Comparison of ENCODE assay signal across 1 cellular context in the genomic region with DNA sequence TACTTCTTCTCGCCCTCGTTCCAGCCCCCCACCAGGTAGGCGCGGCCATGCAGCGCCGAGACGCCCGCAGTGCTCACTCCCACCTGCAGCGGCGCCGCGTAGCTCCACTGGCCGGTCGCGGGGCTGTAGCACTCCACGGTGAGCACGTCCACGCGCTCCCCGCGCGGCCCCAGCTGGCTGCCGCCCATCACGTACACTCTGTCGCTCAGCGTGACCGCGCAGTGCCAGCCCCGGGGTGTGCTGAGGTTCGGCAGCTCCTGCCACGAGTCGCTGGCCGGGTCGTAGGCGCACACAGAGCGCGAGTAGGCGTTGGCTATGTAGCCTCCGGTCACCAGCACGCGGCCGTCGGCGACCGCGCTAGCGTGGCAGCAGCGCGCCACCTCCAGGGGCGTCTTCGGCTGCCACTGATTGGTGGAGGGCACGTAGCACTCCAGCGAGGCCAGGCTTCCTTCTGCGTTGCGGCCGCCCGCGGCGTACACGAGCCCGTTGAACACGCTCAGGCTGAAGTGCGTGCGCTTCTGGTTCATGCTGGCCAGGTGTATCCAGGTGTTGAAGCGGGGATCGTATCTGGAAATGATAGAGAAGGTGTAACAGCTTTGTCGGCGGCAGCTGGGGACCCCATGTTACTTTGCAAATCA.
TF ChIP-seq lines count a peak whose summit lies in the region.

No MANE protein-coding gene starts in this region.

TF ChIP-seq in HEK293, 187 proteins besides CTCF, POLR2A, EP300 and RAD21 (continued from another document and continues in another):
- no peak for TF ChIP-seq ZNF596 (tag by site-specific recombination; IDR thresholded peaks at IDR 0.05)
- no peak for TF ChIP-seq RBAK (tag by site-specific recombination; IDR thresholded peaks at IDR 0.05)
- TF ChIP-seq ZSCAN23 (tag by site-specific recombination; IDR thresholded peaks at IDR 0.05): no peak
- no peak for TF ChIP-seq ZNF510 (tag by site-specific recombination; IDR thresholded peaks at IDR 0.05; ENCODE audit: insufficient replicate concordance)
- TF ChIP-seq, protein P1, sequence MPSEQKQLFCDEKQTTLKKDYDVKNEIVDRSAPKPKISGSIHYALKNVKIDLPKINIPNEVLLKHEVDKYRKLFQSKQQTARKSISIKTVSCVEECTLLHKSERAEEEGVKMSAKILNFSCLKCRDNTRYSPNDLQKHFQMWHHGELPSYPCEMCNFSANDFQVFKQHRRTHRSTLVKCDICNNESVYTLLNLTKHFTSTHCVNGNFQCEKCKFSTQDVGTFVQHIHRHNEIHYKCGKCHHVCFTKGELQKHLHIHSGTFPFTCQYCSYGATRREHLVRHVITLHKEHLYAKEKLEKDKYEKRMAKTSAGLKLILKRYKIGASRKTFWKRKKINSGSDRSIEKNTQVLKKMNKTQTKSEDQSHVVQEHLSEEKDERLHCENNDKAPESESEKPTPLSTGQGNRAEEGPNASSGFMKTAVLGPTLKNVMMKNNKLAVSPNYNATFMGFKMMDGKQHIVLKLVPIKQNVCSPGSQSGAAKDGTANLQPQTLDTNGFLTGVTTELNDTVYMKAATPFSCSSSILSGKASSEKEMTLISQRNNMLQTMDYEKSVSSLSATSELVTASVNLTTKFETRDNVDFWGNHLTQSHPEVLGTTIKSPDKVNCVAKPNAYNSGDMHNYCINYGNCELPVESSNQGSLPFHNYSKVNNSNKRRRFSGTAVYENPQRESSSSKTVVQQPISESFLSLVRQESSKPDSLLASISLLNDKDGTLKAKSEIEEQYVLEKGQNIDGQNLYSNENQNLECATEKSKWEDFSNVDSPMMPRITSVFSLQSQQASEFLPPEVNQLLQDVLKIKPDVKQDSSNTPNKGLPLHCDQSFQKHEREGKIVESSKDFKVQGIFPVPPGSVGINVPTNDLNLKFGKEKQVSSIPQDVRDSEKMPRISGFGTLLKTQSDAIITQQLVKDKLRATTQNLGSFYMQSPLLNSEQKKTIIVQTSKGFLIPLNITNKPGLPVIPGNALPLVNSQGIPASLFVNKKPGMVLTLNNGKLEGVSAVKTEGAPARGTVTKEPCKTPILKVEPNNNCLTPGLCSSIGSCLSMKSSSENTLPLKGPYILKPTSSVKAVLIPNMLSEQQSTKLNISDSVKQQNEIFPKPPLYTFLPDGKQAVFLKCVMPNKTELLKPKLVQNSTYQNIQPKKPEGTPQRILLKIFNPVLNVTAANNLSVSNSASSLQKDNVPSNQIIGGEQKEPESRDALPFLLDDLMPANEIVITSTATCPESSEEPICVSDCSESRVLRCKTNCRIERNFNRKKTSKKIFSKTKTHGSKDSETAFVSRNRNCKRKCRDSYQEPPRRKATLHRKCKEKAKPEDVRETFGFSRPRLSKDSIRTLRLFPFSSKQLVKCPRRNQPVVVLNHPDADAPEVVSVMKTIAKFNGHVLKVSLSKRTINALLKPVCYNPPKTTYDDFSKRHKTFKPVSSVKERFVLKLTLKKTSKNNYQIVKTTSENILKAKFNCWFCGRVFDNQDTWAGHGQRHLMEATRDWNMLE (tag by site-specific recombination; conservative IDR thresholded peaks at IDR 0.05; ENCODE audit: low read depth): no peak
- TF ChIP-seq, protein P2, sequence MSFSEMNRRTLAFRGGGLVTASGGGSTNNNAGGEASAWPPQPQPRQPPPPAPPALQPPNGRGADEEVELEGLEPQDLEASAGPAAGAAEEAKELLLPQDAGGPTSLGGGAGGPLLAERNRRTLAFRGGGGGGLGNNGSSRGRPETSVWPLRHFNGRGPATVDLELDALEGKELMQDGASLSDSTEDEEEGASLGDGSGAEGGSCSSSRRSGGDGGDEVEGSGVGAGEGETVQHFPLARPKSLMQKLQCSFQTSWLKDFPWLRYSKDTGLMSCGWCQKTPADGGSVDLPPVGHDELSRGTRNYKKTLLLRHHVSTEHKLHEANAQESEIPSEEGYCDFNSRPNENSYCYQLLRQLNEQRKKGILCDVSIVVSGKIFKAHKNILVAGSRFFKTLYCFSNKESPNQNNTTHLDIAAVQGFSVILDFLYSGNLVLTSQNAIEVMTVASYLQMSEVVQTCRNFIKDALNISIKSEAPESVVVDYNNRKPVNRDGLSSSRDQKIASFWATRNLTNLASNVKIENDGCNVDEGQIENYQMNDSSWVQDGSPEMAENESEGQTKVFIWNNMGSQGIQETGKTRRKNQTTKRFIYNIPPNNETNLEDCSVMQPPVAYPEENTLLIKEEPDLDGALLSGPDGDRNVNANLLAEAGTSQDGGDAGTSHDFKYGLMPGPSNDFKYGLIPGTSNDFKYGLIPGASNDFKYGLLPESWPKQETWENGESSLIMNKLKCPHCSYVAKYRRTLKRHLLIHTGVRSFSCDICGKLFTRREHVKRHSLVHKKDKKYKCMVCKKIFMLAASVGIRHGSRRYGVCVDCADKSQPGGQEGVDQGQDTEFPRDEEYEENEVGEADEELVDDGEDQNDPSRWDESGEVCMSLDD (tag by site-specific recombination; IDR thresholded peaks at IDR 0.05): no peak
- TF ChIP-seq ZNF571 (tag by site-specific recombination; IDR thresholded peaks at IDR 0.05): no peak
- TF ChIP-seq GLIS1 (tag by site-specific recombination; IDR thresholded peaks at IDR 0.05): peak; percentile 86
- TF ChIP-seq KLF10 (tag by site-specific recombination; IDR thresholded peaks at IDR 0.05): no peak
- TF ChIP-seq, protein P3, sequence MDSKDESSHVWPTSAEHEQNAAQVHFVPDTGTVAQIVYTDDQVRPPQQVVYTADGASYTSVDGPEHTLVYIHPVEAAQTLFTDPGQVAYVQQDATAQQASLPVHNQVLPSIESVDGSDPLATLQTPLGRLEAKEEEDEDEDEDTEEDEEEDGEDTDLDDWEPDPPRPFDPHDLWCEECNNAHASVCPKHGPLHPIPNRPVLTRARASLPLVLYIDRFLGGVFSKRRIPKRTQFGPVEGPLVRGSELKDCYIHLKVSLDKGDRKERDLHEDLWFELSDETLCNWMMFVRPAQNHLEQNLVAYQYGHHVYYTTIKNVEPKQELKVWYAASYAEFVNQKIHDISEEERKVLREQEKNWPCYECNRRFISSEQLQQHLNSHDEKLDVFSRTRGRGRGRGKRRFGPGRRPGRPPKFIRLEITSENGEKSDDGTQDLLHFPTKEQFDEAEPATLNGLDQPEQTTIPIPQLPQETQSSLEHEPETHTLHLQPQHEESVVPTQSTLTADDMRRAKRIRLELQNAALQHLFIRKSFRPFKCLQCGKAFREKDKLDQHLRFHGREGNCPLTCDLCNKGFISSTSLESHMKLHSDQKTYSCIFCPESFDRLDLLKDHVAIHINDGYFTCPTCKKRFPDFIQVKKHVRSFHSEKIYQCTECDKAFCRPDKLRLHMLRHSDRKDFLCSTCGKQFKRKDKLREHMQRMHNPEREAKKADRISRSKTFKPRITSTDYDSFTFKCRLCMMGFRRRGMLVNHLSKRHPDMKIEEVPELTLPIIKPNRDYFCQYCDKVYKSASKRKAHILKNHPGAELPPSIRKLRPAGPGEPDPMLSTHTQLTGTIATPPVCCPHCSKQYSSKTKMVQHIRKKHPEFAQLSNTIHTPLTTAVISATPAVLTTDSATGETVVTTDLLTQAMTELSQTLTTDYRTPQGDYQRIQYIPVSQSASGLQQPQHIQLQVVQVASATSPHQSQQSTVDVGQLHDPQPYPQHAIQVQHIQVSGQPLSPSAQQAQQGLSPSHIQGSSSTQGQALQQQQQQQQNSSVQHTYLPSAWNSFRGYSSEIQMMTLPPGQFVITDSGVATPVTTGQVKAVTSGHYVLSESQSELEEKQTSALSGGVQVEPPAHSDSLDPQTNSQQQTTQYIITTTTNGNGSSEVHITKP (tag by site-specific recombination; IDR thresholded peaks at IDR 0.05): peak; percentile 66
- TF ChIP-seq WT1 (tag by site-specific recombination; IDR thresholded peaks at IDR 0.05): no peak
- TF ChIP-seq, protein P4, sequence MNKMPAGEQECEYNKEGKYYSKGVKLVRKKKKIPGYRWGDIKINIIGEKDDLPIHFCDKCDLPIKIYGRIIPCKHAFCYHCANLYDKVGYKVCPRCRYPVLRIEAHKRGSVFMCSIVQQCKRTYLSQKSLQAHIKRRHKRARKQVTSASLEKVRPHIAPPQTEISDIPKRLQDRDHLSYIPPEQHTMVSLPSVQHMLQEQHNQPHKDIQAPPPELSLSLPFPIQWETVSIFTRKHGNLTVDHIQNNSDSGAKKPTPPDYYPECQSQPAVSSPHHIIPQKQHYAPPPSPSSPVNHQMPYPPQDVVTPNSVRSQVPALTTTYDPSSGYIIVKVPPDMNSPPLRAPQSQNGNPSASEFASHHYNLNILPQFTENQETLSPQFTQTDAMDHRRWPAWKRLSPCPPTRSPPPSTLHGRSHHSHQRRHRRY (tag by site-specific recombination; IDR thresholded peaks at IDR 0.05): no peak
- no peak for TF ChIP-seq ZNF776 (tag by site-specific recombination; IDR thresholded peaks at IDR 0.05; ENCODE audit: borderline replicate concordance)
- TF ChIP-seq ZNF629 (tag by site-specific recombination; IDR thresholded peaks at IDR 0.05): no peak
- no peak for TF ChIP-seq ZNF529 (tag by site-specific recombination; IDR thresholded peaks at IDR 0.05; ENCODE audit: insufficient replicate concordance)
- no peak for TF ChIP-seq ZNF544 (tag by site-specific recombination; IDR thresholded peaks at IDR 0.05)
- TF ChIP-seq ZNF23 (tag by site-specific recombination; IDR thresholded peaks at IDR 0.05; ENCODE audit: borderline replicate concordance): no peak
- TF ChIP-seq ZNF423 (tag by site-specific recombination; IDR thresholded peaks at IDR 0.05): no peak
- TF ChIP-seq ZNF664 (tag by site-specific recombination; IDR thresholded peaks at IDR 0.05): no peak
- TF ChIP-seq ZNF560 (tag by site-specific recombination; IDR thresholded peaks at IDR 0.05; ENCODE audit: borderline replicate concordance): no peak
- TF ChIP-seq ZNF341 (tag by site-specific recombination; IDR thresholded peaks at IDR 0.05; ENCODE audit: low read depth): no peak
- TF ChIP-seq ZNF701 (tag by site-specific recombination; IDR thresholded peaks at IDR 0.05): no peak
- peak; percentile 47; the same call in 1 of the 2 replicates for TF ChIP-seq ZNF10 (tag by site-specific recombination; IDR thresholded peaks at IDR 0.05)
- TF ChIP-seq ZBTB8A (tag by site-specific recombination; IDR thresholded peaks at IDR 0.05): peak; percentile 57
- TF ChIP-seq, protein P5, sequence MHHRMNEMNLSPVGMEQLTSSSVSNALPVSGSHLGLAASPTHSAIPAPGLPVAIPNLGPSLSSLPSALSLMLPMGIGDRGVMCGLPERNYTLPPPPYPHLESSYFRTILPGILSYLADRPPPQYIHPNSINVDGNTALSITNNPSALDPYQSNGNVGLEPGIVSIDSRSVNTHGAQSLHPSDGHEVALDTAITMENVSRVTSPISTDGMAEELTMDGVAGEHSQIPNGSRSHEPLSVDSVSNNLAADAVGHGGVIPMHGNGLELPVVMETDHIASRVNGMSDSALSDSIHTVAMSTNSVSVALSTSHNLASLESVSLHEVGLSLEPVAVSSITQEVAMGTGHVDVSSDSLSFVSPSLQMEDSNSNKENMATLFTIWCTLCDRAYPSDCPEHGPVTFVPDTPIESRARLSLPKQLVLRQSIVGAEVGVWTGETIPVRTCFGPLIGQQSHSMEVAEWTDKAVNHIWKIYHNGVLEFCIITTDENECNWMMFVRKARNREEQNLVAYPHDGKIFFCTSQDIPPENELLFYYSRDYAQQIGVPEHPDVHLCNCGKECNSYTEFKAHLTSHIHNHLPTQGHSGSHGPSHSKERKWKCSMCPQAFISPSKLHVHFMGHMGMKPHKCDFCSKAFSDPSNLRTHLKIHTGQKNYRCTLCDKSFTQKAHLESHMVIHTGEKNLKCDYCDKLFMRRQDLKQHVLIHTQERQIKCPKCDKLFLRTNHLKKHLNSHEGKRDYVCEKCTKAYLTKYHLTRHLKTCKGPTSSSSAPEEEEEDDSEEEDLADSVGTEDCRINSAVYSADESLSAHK (tag by site-specific recombination; IDR thresholded peaks at IDR 0.05): peak; percentile 53; the same call in 1 of the 2 replicates
- peak; percentile 98 for TF ChIP-seq ZXDB (tag by site-specific recombination; IDR thresholded peaks at IDR 0.05)
- no peak for TF ChIP-seq ZNF24 (tag by site-specific recombination; IDR thresholded peaks at IDR 0.05)
- peak; percentile 64; the same call in 1 of the 2 replicates for TF ChIP-seq TRIM28 (IDR thresholded peaks at IDR 0.05; ENCODE audit: borderline replicate concordance, low read length)
- no peak; the same call in 1 of the 2 replicates for TF ChIP-seq ZNF366 (tag by site-specific recombination; conservative IDR thresholded peaks at IDR 0.05)
- TF ChIP-seq KLF9 (tag by site-specific recombination; IDR thresholded peaks at IDR 0.05; ENCODE audit: low read depth): peak; percentile 77
- no peak for TF ChIP-seq ZSCAN16 (tag by site-specific recombination; IDR thresholded peaks at IDR 0.05)
- no peak for TF ChIP-seq ZNF112 (tag by site-specific recombination; IDR thresholded peaks at IDR 0.05)
- TF ChIP-seq GLIS2 (tag by site-specific recombination; IDR thresholded peaks at IDR 0.05): peak; percentile 92
- TF ChIP-seq, protein P6, sequence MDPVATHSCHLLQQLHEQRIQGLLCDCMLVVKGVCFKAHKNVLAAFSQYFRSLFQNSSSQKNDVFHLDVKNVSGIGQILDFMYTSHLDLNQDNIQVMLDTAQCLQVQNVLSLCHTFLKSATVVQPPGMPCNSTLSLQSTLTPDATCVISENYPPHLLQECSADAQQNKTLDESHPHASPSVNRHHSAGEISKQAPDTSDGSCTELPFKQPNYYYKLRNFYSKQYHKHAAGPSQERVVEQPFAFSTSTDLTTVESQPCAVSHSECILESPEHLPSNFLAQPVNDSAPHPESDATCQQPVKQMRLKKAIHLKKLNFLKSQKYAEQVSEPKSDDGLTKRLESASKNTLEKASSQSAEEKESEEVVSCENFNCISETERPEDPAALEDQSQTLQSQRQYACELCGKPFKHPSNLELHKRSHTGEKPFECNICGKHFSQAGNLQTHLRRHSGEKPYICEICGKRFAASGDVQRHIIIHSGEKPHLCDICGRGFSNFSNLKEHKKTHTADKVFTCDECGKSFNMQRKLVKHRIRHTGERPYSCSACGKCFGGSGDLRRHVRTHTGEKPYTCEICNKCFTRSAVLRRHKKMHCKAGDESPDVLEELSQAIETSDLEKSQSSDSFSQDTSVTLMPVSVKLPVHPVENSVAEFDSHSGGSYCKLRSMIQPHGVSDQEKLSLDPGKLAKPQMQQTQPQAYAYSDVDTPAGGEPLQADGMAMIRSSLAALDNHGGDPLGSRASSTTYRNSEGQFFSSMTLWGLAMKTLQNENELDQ (tag by site-specific recombination; IDR thresholded peaks at IDR 0.05; ENCODE audit: low read depth): no peak
- no peak for TF ChIP-seq ZNF292 (tag by site-specific recombination; IDR thresholded peaks at IDR 0.05; ENCODE audit: borderline replicate concordance, low read depth)
- TF ChIP-seq ZNF121 (tag by site-specific recombination; IDR thresholded peaks at IDR 0.05): no peak
- TF ChIP-seq, protein P7, sequence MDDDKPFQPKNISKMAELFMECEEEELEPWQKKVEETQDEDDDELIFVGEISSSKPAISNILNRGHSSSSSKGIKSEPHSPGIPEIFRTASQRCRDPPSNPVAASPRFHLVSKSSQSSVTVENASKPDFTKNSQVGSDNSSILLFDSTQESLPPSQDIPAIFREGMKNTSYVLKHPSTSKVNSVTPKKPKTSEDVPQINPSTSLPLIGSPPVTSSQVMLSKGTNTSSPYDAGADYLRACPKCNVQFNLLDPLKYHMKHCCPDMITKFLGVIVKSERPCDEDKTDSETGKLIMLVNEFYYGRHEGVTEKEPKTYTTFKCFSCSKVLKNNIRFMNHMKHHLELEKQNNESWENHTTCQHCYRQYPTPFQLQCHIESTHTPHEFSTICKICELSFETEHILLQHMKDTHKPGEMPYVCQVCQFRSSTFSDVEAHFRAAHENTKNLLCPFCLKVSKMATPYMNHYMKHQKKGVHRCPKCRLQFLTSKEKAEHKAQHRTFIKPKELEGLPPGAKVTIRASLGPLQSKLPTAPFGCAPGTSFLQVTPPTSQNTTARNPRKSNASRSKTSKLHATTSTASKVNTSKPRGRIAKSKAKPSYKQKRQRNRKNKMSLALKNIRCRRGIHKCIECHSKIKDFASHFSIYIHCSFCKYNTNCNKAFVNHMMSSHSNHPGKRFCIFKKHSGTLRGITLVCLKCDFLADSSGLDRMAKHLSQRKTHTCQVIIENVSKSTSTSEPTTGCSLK (tag by site-specific recombination; IDR thresholded peaks at IDR 0.05): no peak
- no peak for TF ChIP-seq GFI1B (tag by site-specific recombination; IDR thresholded peaks at IDR 0.05)
- no peak for TF ChIP-seq ZBTB1 (tag by site-specific recombination; IDR thresholded peaks at IDR 0.05)
- TF ChIP-seq ZNF621 (tag by site-specific recombination; IDR thresholded peaks at IDR 0.05): no peak
